2 cellular contexts compared by ENCODE assay signal in genomic region chr1:197781998-197782718, GRCh38.
A peak's percentile ranks its signal among the peaks of the same experiment; 100 is the strongest.
TF ChIP-seq lines count a peak whose summit lies in the region.

No MANE protein-coding gene starts in this region.

TF ChIP-seq in IMR-90, 13 proteins besides CTCF, POLR2A, EP300 and RAD21:
- TF ChIP-seq CEBPB (IDR thresholded peaks at IDR 0.05; ENCODE audit: low read depth, low read length) (peak; percentile 65; the same call in 1 of the 2 replicates), SMC3 (IDR thresholded peaks at IDR 0.05; ENCODE audit: low read depth, low read length) (no peak), MXI1 (IDR thresholded peaks at IDR 0.05; ENCODE audit: borderline replicate concordance, low read depth, low read length) (0 out of 2 replicates have a peak, but pooled peaks have one; percentile 56), ELK1 (IDR thresholded peaks at IDR 0.05; ENCODE audit: borderline replicate concordance, low read depth, low read length) (no peak), NFE2L2 (IDR thresholded peaks at IDR 0.05; ENCODE audit: low read depth, low read length) (no peak)

TF ChIP-seq in K562, 482 proteins besides CTCF, POLR2A, EP300 and RAD21 (continues in another document):
- TF ChIP-seq ZNF696 (CRISPR knock-in tag; conservative IDR thresholded peaks at IDR 0.05) (no peak), PURB (CRISPR knock-in tag; IDR thresholded peaks at IDR 0.05; ENCODE audit: low read depth) (no peak), PKNOX1 (IDR thresholded peaks at IDR 0.05) (no peak), ZBTB26 (CRISPR knock-in tag; IDR thresholded peaks at IDR 0.05) (no peak), RREB1 (CRISPR knock-in tag; IDR thresholded peaks at IDR 0.05) (no peak), HDAC3 (IDR thresholded peaks at IDR 0.05; ENCODE audit: borderline replicate concordance, partially characterized antibody) (no peak), RBM39 (optimal IDR thresholded peaks at IDR 0.05; ENCODE audit: low read depth, low read length) (no peak), ZNF395 (CRISPR knock-in tag; IDR thresholded peaks at IDR 0.05) (no peak), ZNF253 (CRISPR knock-in tag; conservative IDR thresholded peaks at IDR 0.05) (no peak), CBFA2T3 (IDR thresholded peaks at IDR 0.05) (peak; percentile 62), MEIS2 (IDR thresholded peaks at IDR 0.05; ENCODE audit: partially characterized antibody) (peak; percentile 35), CXXC5 (CRISPR knock-in tag; IDR thresholded peaks at IDR 0.05) (no peak), ZNF324 (CRISPR knock-in tag; IDR thresholded peaks at IDR 0.05) (no peak), GMEB1 (CRISPR knock-in tag; IDR thresholded peaks at IDR 0.05) (no peak), E2F4 (CRISPR knock-in tag; IDR thresholded peaks at IDR 0.05; ENCODE audit: low read depth) (no peak), CREB1 (IDR thresholded peaks at IDR 0.05) (no peak), CREB1 (CRISPR knock-in tag; IDR thresholded peaks at IDR 0.05) (no peak), TRIM24 (IDR thresholded peaks at IDR 0.05) (0 out of 4 replicates have a peak, but pooled peaks of 1 of the 2 experiments have one; percentile 21), L3MBTL2 (IDR thresholded peaks at IDR 0.05) (0 out of 2 replicates have a peak, but pooled peaks have one; percentile 11), HEY1 (CRISPR knock-in tag; IDR thresholded peaks at IDR 0.05; ENCODE audit: borderline replicate concordance) (no peak), BRD4 (IDR thresholded peaks at IDR 0.05) (no peak), REST (CRISPR knock-in tag; IDR thresholded peaks at IDR 0.05; ENCODE audit: low read depth) (no peak), CREB5 (CRISPR knock-in tag; IDR thresholded peaks at IDR 0.05) (no peak), PML (IDR thresholded peaks at IDR 0.05; ENCODE audit: low read length) (peak; percentile 24; the same call in 1 of the 2 replicates), PCBP1 (IDR thresholded peaks at IDR 0.05; ENCODE audit: low read depth, low read length, poor library complexity, severe bottlenecking) (no peak), TCF7L2 (IDR thresholded peaks at IDR 0.05; ENCODE audit: low read depth, low read length) (no peak), KDM1A (IDR thresholded peaks at IDR 0.05) (no peak), KDM4B (IDR thresholded peaks at IDR 0.05; ENCODE audit: borderline replicate concordance in 2 of 2, low read depth in 1 of 2) (no peak), NR2C2 (CRISPR knock-in tag; IDR thresholded peaks at IDR 0.05) (no peak), NR2C2 (tag; IDR thresholded peaks at IDR 0.05) (no peak), ZNF830 (CRISPR knock-in tag; IDR thresholded peaks at IDR 0.05) (no peak), ZNF586 (CRISPR knock-in tag; conservative IDR thresholded peaks at IDR 0.05) (no peak), KLF16 (IDR thresholded peaks at IDR 0.05) (peak; percentile 34), NFIC (IDR thresholded peaks at IDR 0.05) (no peak), MECOM (CRISPR knock-in tag; IDR thresholded peaks at IDR 0.05) (no peak), CBFA2T2 (conservative IDR thresholded peaks at IDR 0.05) (0 out of 2 replicates have a peak, but pooled peaks have one; percentile 14), SNAPC5 (CRISPR knock-in tag; IDR thresholded peaks at IDR 0.05) (no peak), ZNF124 (CRISPR knock-in tag; IDR thresholded peaks at IDR 0.05) (no peak), FOXP1 (CRISPR knock-in tag; IDR thresholded peaks at IDR 0.05) (no peak), HDAC8 (tag; IDR thresholded peaks at IDR 0.05) (no peak), USF1 (CRISPR knock-in tag; IDR thresholded peaks at IDR 0.05) (no peak), DEAF1 (CRISPR knock-in tag; IDR thresholded peaks at IDR 0.05) (no peak), SMARCA4 (IDR thresholded peaks at IDR 0.05) (peak; percentile 59)
